Comparison of ENCODE assay signal across 19 cellular contexts in the genomic region with DNA sequence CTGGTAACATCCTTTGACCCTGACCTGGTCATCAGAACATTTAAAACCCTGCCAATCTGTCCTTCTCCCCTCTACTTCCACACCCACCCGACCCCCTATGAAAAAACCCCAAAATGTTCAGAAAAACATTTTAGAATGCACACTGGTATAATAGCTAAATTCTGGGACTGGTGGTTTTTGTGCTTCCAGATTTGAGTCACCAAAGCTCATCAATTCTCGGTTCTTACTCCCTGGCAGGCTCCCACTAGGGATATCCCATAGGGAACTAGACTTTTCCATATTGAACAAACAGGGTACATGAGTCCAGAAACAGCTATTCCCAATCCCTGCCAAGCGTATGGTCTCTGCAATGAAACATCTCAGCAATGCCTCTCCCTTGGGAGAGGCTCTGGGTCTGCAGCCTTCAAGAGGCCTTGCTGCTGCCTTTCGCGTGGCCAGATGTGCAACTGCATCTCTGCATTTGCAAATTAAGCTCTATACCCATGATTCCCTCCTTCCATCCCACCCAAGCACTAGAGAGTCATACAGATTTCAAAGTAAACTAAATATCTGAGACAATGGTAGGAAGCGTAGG.
DNase-seq lines count a peak whose midpoint lies in the region; ATAC-seq, FAIRE-seq and TF ChIP-seq lines count a peak whose summit lies in the region.
"Had no signal": no experiment of that assay in that cellular context is flagged by ENCODE, and none has a peak within 500 bp of the region (broad histone marks: within the 10 kb centered on the region; RNA-seq: fewer than 3 reads in every experiment).

No MANE protein-coding gene starts in this region.

- 49 to 89% (median 72%) methylated on average over 6 of the region's 6 CpGs for WGBS in stomach, 5 donors

- H3K4me3 Mint-ChIP-seq in stimulated activated memory B cell treated with anti-CD40 and anti-IgM and Interleukin-4, amounts not matched to agents 10 μg/mL and 1 μg/mL and 100 μg/mL, for 72 hours = no peak overlapping the region
- H3K4me3 Mint-ChIP-seq: B cell; T-helper 1 cell treated with Interleukin-12 subunit alpha and Interleukin-12 subunit beta and Interleukin-4 antibody, amounts not matched to agents 30 μg/mL and 1 μg/mL, for 36 hours had no signal

- H3K9ac ChIP-seq in kidney (ENCODE audit: low read length in 2 of 2) = no peak overlapping the region

- H3K27me3 Mint-ChIP-seq in stimulated activated memory B cell treated with anti-CD40 and anti-IgM and Interleukin-4, amounts not matched to agents 10 μg/mL and 1 μg/mL and 100 μg/mL, for 72 hours = no peaks in the 10 kb centered on the region
- H3K27me3 Mint-ChIP-seq: B cell had no signal

- no peak for TF ChIP-seq POLR2A in stomach (IDR thresholded peaks at IDR 0.05)

- H3K27ac ChIP-seq in kidney (ENCODE audit: low read depth in 2 of 2, low read length in 2 of 2) (peak overlapping the region; percentile 2 to 16), stomach (peak overlapping the region in 4 of 5 donors; percentile 66 to 82 (median 78))

- H3K9me3 ChIP-seq in kidney (ENCODE audit: control insufficient read depth in 1 of 2, low read length in 2 of 2) (no peaks in the 10 kb centered on the region), stomach (no peaks in the 10 kb centered on the region)

- H3K27me3 ChIP-seq in stomach = no peaks in the 10 kb centered on the region

- H3K4me3 ChIP-seq in choroid plexus epithelial cell (ENCODE audit: low read depth, low read length) = no peak overlapping the region
- H3K4me3 ChIP-seq in kidney (ENCODE audit: low read length in 2 of 2) = no peak overlapping the region
- no peak overlapping the region for H3K4me3 ChIP-seq in stomach

- peaks cover 0 to 13% of the 10 kb centered on the region in 2 donors for H3K4me1 ChIP-seq in kidney (ENCODE audit: control insufficient read depth in 1 of 2, insufficient read depth in 1 of 2, low read depth in 1 of 2, low read length in 2 of 2)
- H3K4me1 ChIP-seq in stomach = peaks cover 26 to 70% (median 47%) of the 10 kb centered on the region in 4 donors

- H3K27ac Mint-ChIP-seq in stimulated activated memory B cell treated with anti-CD40 and anti-IgM and Interleukin-4, amounts not matched to agents 10 μg/mL and 1 μg/mL and 100 μg/mL, for 72 hours = no peak overlapping the region
- H3K27ac Mint-ChIP-seq: activated naive CD4-positive, alpha-beta T cell treated with anti-CD3 and anti-CD28 coated beads, Interleukin-2, amount 50 U/mL, for 72 hours; B cell; T-helper 1 cell treated with Interleukin-12 subunit alpha and Interleukin-12 subunit beta and Interleukin-4 antibody, amounts not matched to agents 30 μg/mL and 1 μg/mL, for 36 hours had no signal

- ATAC-seq in stimulated activated memory B cell treated with anti-CD40 and anti-IgM and Interleukin-4, amounts not matched to agents 10 μg/mL and 1 μg/mL and 100 μg/mL, for 72 hours = no peak
- no peak for ATAC-seq in HG02970 (IDR thresholded peaks at IDR 0.05; ENCODE audit: low FRiP score, unreplicated experiment)
- ATAC-seq: activated naive CD4-positive, alpha-beta T cell treated with anti-CD3 and anti-CD28 coated beads, Interleukin-2, amount 50 U/mL, for 72 hours had no signal

- intact Hi-C loops in kidney (cut with DNase I) (no loop called here), stomach (cut with DNase I; ENCODE audit: low total_unique reads) (no loop called here)

- peaks cover 26% of the 10 kb centered on the region for H3K4me1 Mint-ChIP-seq in stimulated activated memory B cell treated with anti-CD40 and anti-IgM and Interleukin-4, amounts not matched to agents 10 μg/mL and 1 μg/mL and 100 μg/mL, for 72 hours

- DNase-seq in GM18507 (ENCODE audit: extremely low spot score, insufficient read length, low read depth) (no peak), choroid plexus epithelial cell (ENCODE audit: low read depth) (no peak), kidney (no peak), stomach (no peak), NCI-H2171 treated with DMSO at 0.1 percent for 48 hours (lab: John Stamatoyannopoulos, UW) (no peak), NK-92 (lab: John Stamatoyannopoulos, UW; ENCODE audit: unreplicated experiment) (no peak)
- DNase-seq: activated CD4-positive, alpha-beta T cell treated with anti-CD3 and anti-CD28 coated beads for 1 hour; activated T-cell treated with anti-CD3 and anti-CD28 coated beads for 4 hours; cerebellar nuclear complex; HCEC 1CT; hippocampal formation; NCI-H1048; stimulated activated CD4-positive, alpha-beta T cell treated with anti-CD3 and anti-CD28 coated beads, Interleukin-2, amount 100 ng/mL, for 24 hours had no signal

- no peak for TF ChIP-seq EP300 in stomach (IDR thresholded peaks at IDR 0.05)

- TF ChIP-seq CTCF in choroid plexus epithelial cell (conservative IDR thresholded peaks at IDR 0.05; ENCODE audit: low read depth, low read length) (peak; percentile 3), kidney (IDR thresholded peaks at IDR 0.05; ENCODE audit: borderline replicate concordance, extremely low read depth, insufficient read depth) (no peak), stomach (IDR thresholded peaks at IDR 0.05) (peak in 1 of 7 experiments; percentile 7)

- H3K36me3 ChIP-seq in kidney (ENCODE audit: control insufficient read depth in 1 of 2, insufficient read depth in 2 of 2, low read length in 2 of 2) (peaks cover 0 to 22% of the 10 kb centered on the region in 2 donors), stomach (peaks cover 6 to 42% (median 31%) of the 10 kb centered on the region in 4 donors)

- FAIRE-seq in GM18507 (lab: Jason Lieb, UNC) (peak; percentile 54), kidney (lab: Jason Lieb, UNC) (no peak)
- FAIRE-seq: endothelial cell of umbilical vein had no signal

- no peaks in the 10 kb centered on the region for H3K9me3 Mint-ChIP-seq in stimulated activated memory B cell treated with anti-CD40 and anti-IgM and Interleukin-4, amounts not matched to agents 10 μg/mL and 1 μg/mL and 100 μg/mL, for 72 hours
- H3K9me3 Mint-ChIP-seq: activated naive CD4-positive, alpha-beta T cell treated with anti-CD3 and anti-CD28 coated beads, Interleukin-2, amount 50 U/mL, for 72 hours; T-helper 1 cell treated with Interleukin-12 subunit alpha and Interleukin-12 subunit beta and Interleukin-4 antibody, amounts not matched to agents 30 μg/mL and 1 μg/mL, for 36 hours had no signal

- H3K36me3 Mint-ChIP-seq in stimulated activated memory B cell treated with anti-CD40 and anti-IgM and Interleukin-4, amounts not matched to agents 10 μg/mL and 1 μg/mL and 100 μg/mL, for 72 hours = peaks cover 12% of the 10 kb centered on the region
